Comparison of ENCODE assay signal across 8 cellular contexts in the genomic region with DNA sequence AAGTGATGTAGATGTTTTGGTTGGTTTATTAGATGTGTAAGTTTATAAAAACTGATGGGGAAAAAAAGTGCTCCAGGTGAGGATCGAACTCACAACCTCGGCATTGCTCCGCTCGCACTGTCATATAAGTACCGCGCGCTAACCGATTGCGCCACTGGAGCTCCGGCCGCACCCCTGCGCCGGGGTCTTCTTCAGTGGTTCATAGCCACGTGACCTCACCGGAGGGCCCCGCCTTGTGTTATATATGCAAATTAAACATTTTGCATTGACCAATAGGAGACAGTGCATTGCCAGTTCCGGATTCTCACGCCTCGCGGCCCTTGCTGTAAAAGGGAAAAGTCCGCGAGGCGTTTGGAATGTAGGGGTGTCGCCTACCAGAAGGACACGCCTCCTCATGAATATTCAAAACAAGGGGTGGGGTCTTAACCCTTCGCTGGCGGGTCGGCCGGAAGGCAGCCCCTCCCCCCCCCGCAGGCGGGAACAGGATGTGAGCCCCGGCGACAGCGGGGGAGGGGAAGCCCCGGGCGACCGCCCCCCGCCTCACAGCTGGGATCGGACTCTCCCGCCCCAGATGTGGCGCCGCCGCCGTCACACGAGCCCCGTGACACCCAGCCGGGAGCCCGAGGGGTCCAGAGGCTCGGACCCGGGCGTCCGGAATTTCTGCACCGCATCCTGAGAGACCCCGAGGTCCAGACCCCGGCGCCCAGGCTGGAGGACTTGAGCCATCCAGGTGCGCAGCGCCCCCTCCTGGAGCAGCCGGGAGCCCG. TPM values are rescaled to one million over a fixed set of nuclear protein-coding genes. Genes with fewer than 3 reads are reported as not detected.
DNase-seq lines count a peak whose midpoint lies in the region; ATAC-seq and TF ChIP-seq lines count a peak whose summit lies in the region.

A gene with protein sequence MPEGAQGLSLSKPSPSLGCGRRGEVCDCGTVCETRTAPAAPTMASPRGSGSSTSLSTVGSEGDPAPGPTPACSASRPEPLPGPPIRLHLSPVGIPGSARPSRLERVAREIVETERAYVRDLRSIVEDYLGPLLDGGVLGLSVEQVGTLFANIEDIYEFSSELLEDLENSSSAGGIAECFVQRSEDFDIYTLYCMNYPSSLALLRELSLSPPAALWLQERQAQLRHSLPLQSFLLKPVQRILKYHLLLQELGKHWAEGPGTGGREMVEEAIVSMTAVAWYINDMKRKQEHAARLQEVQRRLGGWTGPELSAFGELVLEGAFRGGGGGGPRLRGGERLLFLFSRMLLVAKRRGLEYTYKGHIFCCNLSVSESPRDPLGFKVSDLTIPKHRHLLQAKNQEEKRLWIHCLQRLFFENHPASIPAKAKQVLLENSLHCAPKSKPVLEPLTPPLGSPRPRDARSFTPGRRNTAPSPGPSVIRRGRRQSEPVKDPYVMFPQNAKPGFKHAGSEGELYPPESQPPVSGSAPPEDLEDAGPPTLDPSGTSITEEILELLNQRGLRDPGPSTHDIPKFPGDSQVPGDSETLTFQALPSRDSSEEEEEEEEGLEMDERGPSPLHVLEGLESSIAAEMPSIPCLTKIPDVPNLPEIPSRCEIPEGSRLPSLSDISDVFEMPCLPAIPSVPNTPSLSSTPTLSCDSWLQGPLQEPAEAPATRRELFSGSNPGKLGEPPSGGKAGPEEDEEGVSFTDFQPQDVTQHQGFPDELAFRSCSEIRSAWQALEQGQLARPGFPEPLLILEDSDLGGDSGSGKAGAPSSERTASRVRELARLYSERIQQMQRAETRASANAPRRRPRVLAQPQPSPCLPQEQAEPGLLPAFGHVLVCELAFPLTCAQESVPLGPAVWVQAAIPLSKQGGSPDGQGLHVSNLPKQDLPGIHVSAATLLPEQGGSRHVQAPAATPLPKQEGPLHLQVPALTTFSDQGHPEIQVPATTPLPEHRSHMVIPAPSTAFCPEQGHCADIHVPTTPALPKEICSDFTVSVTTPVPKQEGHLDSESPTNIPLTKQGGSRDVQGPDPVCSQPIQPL (N-terminal part only) (plus strand): TSS at position 570 of the 767 bp plus-strand sequence. CDS start 1,418 bp downstream, outside the sequence.

- peak within 1 kb of the TSS; percentile 88 for H3K4me3 Mint-ChIP-seq in T-helper 2 cell treated with Interferon-gamma antibody and Interleukin-4, amounts not matched to agents 5 μg/mL and 100 μg/mL, for 36 hours

- peaks cover 37% of the 10 kb centered on the region for H3K36me3 Mint-ChIP-seq in T-helper 2 cell treated with Interferon-gamma antibody and Interleukin-4, amounts not matched to agents 5 μg/mL and 100 μg/mL, for 36 hours (ENCODE audit: low read depth)

- peak; percentile 98 to 100 for DNase-seq in NCI-H1930 (lab: John Stamatoyannopoulos, UW)
- peak; percentile 96 for DNase-seq in T-helper 2 cell treated with Interferon-gamma antibody and Interleukin-4, amounts not matched to agents 5 μg/mL and 100 μg/mL, for 36 hours (ENCODE audit: low spot score)
- DNase-seq in ascending aorta (ENCODE audit: low spot score in 2 of 2): peak; percentile 97 to 99
- DNase-seq in right cardiac atrium: peak; percentile 97 to 98 (median 98)
- DNase-seq in putamen (ENCODE audit: low spot score): peak; percentile 97
- peak; percentile 98 for DNase-seq in aorta

- WGBS in right cardiac atrium: under 1% methylated on average over 60 of the region's 60 CpGs
- 0% methylated on average over 52 to 60 of the region's 60 CpGs for WGBS in aorta, 2 donors

- intact Hi-C loops in ascending aorta (cut with DNase I): loop anchor here (1.0 to 5.0 kb wide), 5 partner anchors 9 to 1160 kb away; a partner anchor contains a TSS
- intact Hi-C loops in right cardiac atrium (cut with DNase I): no loop called here
- intact Hi-C loops in aorta (cut with DNase I): loop anchor here (1.0 to 2.0 kb wide), 3 partner anchors 15 to 33 kb away; a partner anchor contains a TSS

- TF ChIP-seq CTCF in ascending aorta (IDR thresholded peaks at IDR 0.05): peak; percentile 88 to 94 (median 89)

- H3K9me3 Mint-ChIP-seq in T-helper 2 cell treated with Interferon-gamma antibody and Interleukin-4, amounts not matched to agents 5 μg/mL and 100 μg/mL, for 36 hours: no peaks in the 10 kb centered on the region

- peaks cover 9 to 28% of the 10 kb centered on the region in 2 donors for H3K4me1 ChIP-seq in ascending aorta
- H3K4me1 ChIP-seq in right cardiac atrium (ENCODE audit: control insufficient read depth, insufficient read depth, low read length): peaks cover 11% of the 10 kb centered on the region
- no peaks in the 10 kb centered on the region for H3K4me1 ChIP-seq in aorta (ENCODE audit: control insufficient read depth in 1 of 2, insufficient read depth in 2 of 2, low read length in 2 of 2)

- H3K27me3 ChIP-seq in ascending aorta (no peaks in the 10 kb centered on the region), right cardiac atrium (ENCODE audit: control insufficient read depth, insufficient read depth) (no peaks in the 10 kb centered on the region), aorta (ENCODE audit: control insufficient read depth in 1 of 2, insufficient read depth in 2 of 2, low read length in 1 of 2) (no peaks in the 10 kb centered on the region)

- H3K4me3 ChIP-seq in ascending aorta (peak within 1 kb of the TSS; percentile 97 to 98), right cardiac atrium (ENCODE audit: low read length) (peak within 1 kb of the TSS; percentile 86), aorta (ENCODE audit: low read length in 2 of 2) (peak within 1 kb of the TSS; percentile 75 to 89)

- H3K36me3 ChIP-seq in ascending aorta (peaks cover 28 to 31% of the 10 kb centered on the region in 2 donors), aorta (ENCODE audit: control insufficient read depth in 1 of 2, insufficient read depth in 2 of 2, low read length in 1 of 2) (peaks cover 0 to 2% of the 10 kb centered on the region in 2 donors)

- H3K9me3 ChIP-seq in ascending aorta: no peaks in the 10 kb centered on the region
- H3K9me3 ChIP-seq in right cardiac atrium (ENCODE audit: control insufficient read depth, low read length): no peaks in the 10 kb centered on the region
- H3K9me3 ChIP-seq in aorta (ENCODE audit: control insufficient read depth, low read length): no peaks in the 10 kb centered on the region

- ATAC-seq in GM18502 (IDR thresholded peaks at IDR 0.05; ENCODE audit: poor library complexity, unreplicated experiment) (peak; percentile 53), HG02970 (IDR thresholded peaks at IDR 0.05; ENCODE audit: low FRiP score, unreplicated experiment) (peak; percentile 46), right cardiac atrium (peak; percentile 69 to 70), aorta (ENCODE audit: low FRiP score) (peak; percentile 67)

- peaks cover 4% of the 10 kb centered on the region for H3K27me3 Mint-ChIP-seq in T-helper 2 cell treated with Interferon-gamma antibody and Interleukin-4, amounts not matched to agents 5 μg/mL and 100 μg/mL, for 36 hours (ENCODE audit: low read depth)

- peak within 1 kb of the TSS; percentile 100 for H3K27ac ChIP-seq in ascending aorta
- peak within 1 kb of the TSS; percentile 99 for H3K27ac ChIP-seq in right cardiac atrium (ENCODE audit: low read length)
- peak within 1 kb of the TSS; percentile 6 to 92 for H3K27ac ChIP-seq in aorta (ENCODE audit: low read depth in 1 of 2, low read length in 2 of 2)

- peaks cover 30% of the 10 kb centered on the region for H3K4me1 Mint-ChIP-seq in T-helper 2 cell treated with Interferon-gamma antibody and Interleukin-4, amounts not matched to agents 5 μg/mL and 100 μg/mL, for 36 hours (ENCODE audit: low read depth)

- H3K27ac Mint-ChIP-seq in T-helper 2 cell treated with Interferon-gamma antibody and Interleukin-4, amounts not matched to agents 5 μg/mL and 100 μg/mL, for 36 hours: peak within 1 kb of the TSS; percentile 94

RNA-seq across cellular contexts. Expression of the gene that starts here (rescaled TPM):
- total RNA-seq in ascending aorta (52.9 TPM), right cardiac atrium (10 to 100 TPM; 13.1 to 29.5 (median 20.1) TPM), aorta (10 to 100 TPM; 86.4 to 98.1 TPM)
- polyA plus RNA-seq in right cardiac atrium (11.3 TPM), aorta (10 to 100 TPM; 15.3 to 74.4 TPM)

Comparison
In these comparisons a context has a peak if more than half of its experiments do, and no peak if none do; other contexts are left out.
1. Peak in every context shown above with its lines: DNase-seq, ATAC-seq, H3K4me3 ChIP-seq and H3K27ac ChIP-seq.
2. H3K27ac ChIP-seq: peak in every context shown above with its lines; median percentile 100 in ascending aorta; 99 in right cardiac atrium; 49 in aorta.
3. intact Hi-C loops: an anchor here in ascending aorta (1.0 to 5.0 kb wide) and aorta (1.0 to 2.0 kb wide); none called in right cardiac atrium.